In genomic region chr11:134126197-134126822, GRCh38 we compare ENCODE assay signal across 11 cellular contexts. TPM values are rescaled to one million over a fixed set of nuclear protein-coding genes. Genes with fewer than 3 reads are reported as not detected.
A peak's percentile ranks its signal among the peaks of the same experiment; 100 is the strongest.
DNase-seq lines count a peak whose midpoint lies in the region; ATAC-seq, FAIRE-seq and TF ChIP-seq lines count a peak whose summit lies in the region.
"Had no signal": no experiment of that assay in that cellular context is flagged by ENCODE, and none has a peak within 500 bp of the region (broad histone marks: within the 10 kb centered on the region; RNA-seq: fewer than 3 reads in every experiment).

No MANE protein-coding gene starts in this region.

- H3K9me3 ChIP-seq in thyroid gland = no peaks in the 10 kb centered on the region

- peaks cover 5% of the 10 kb centered on the region for H3K9me3 Mint-ChIP-seq in activated T-cell treated with anti-CD3 and anti-CD28 coated beads, Interleukin-2, amount 50 U/mL, for 4 hours

- TF ChIP-seq CTCF in bronchial epithelial cell (IDR thresholded peaks at IDR 0.05; ENCODE audit: insufficient read depth, low read length, severe bottlenecking) = no peak
- no peak for TF ChIP-seq CTCF in thyroid gland (IDR thresholded peaks at IDR 0.05)

- no peak overlapping the region for H3K4me3 ChIP-seq in bronchial epithelial cell (ENCODE audit: low read depth, low read length)
- H3K4me3 ChIP-seq in thyroid gland (replicated peaks in 1 of 3) = no peak overlapping the region

- peaks cover 4 to 5% of the 10 kb centered on the region in 2 donors for H3K4me1 ChIP-seq in thyroid gland

- H3K27me3 ChIP-seq in bronchial epithelial cell (ENCODE audit: control insufficient read depth, insufficient read depth, low read length) (peaks cover 3% of the 10 kb centered on the region), thyroid gland (no peaks in the 10 kb centered on the region)

- peak overlapping the region in 2 of 3 donors; percentile 22 to 44 for H3K27ac ChIP-seq in thyroid gland

- H3K36me3 ChIP-seq in bronchial epithelial cell (ENCODE audit: control insufficient read depth, insufficient read depth, low read length) (no peaks in the 10 kb centered on the region), thyroid gland (no peaks in the 10 kb centered on the region)

- FAIRE-seq in bronchial epithelial cell (lab: Jason Lieb, UNC) = peak; percentile 55

- DNase-seq in activated T-cell treated with anti-CD3 and anti-CD28 coated beads, Interleukin-2, amount 50 U/mL, for 4 hours = no peak
- no peak for DNase-seq in activated T-cell treated with anti-CD3 and anti-CD28 coated beads, Interleukin-2, amount 50 U/mL, for 1 hour
- DNase-seq in bronchial epithelial cell (ENCODE audit: low read depth) (peak; percentile 66), left kidney (ENCODE audit: low read depth, low spot score) (peak; percentile 17), thyroid gland (no peak), ureter (ENCODE audit: low spot score) (no peak)
- DNase-seq in activated effector memory CD4-positive, alpha-beta T cell treated with Interleukin-2 at 50 U/mL for 16 hours = no peak
- DNase-seq: CD4-positive, CD25-positive, alpha-beta regulatory T cell; GOT3; NCI-H1436 treated with DMSO at 0.1 percent for 48 hours had no signal

- peaks cover 6% of the 10 kb centered on the region for H3K36me3 Mint-ChIP-seq in activated T-cell treated with anti-CD3 and anti-CD28 coated beads, Interleukin-2, amount 50 U/mL, for 4 hours (ENCODE audit: insufficient read depth)

- H3K27me3 Mint-ChIP-seq in activated T-cell treated with anti-CD3 and anti-CD28 coated beads, Interleukin-2, amount 50 U/mL, for 4 hours (ENCODE audit: low read depth) = peaks cover 33% of the 10 kb centered on the region

- WGBS in thyroid gland, 2 donors = 77 to 92% methylated on average over 1 of the region's 1 CpG

- no peak overlapping the region for H3K4me3 Mint-ChIP-seq in activated T-cell treated with anti-CD3 and anti-CD28 coated beads, Interleukin-2, amount 50 U/mL, for 4 hours

- peaks cover 5% of the 10 kb centered on the region for H3K4me1 Mint-ChIP-seq in activated T-cell treated with anti-CD3 and anti-CD28 coated beads, Interleukin-2, amount 50 U/mL, for 4 hours (ENCODE audit: low read depth)

- intact Hi-C loops in thyroid gland (cut with DNase I) = no loop called here

- TF ChIP-seq POLR2A in thyroid gland (IDR thresholded peaks at IDR 0.05) = no peak

- ATAC-seq in activated T-cell treated with anti-CD3 and anti-CD28 coated beads, Interleukin-2, amount 50 U/mL, for 4 hours = peak; percentile 40 to 63
- ATAC-seq in HG03378 (IDR thresholded peaks at IDR 0.05; ENCODE audit: unreplicated experiment) = no peak

RNA-seq across cellular contexts. Expression of gene JAM3, which starts 57.4 kb away (rescaled TPM):
- total RNA-seq in activated T-cell treated with anti-CD3 and anti-CD28 coated beads, Interleukin-2, amount 50 U/mL, for 4 hours = 10 to 100 TPM; 12.5 to 14.1 (median 12.8) TPM
- total RNA-seq in bronchial epithelial cell (0.26 and 1.6 TPM in 2 replicates), thyroid gland (10 to 100 TPM; 13.3 to 36.0 (median 16.8) TPM), ureter (33.8 TPM)

Comparison
In these comparisons a context has a peak if more than half of its experiments do, and no peak if none do; other contexts are left out.
1. DNase-seq: peak in bronchial epithelial cell (single experiment) and left kidney (single experiment); none in activated T-cell treated with anti-CD3 and anti-CD28 coated beads, Interleukin-2, amount 50 U/mL, for 4 hours (single experiment), activated T-cell treated with anti-CD3 and anti-CD28 coated beads, Interleukin-2, amount 50 U/mL, for 1 hour (single experiment), thyroid gland (0 of 2), ureter (single experiment) and activated effector memory CD4-positive, alpha-beta T cell treated with Interleukin-2 at 50 U/mL for 16 hours (single experiment).